Comparison of ENCODE assay signal across 30 cellular contexts in the genomic region with DNA sequence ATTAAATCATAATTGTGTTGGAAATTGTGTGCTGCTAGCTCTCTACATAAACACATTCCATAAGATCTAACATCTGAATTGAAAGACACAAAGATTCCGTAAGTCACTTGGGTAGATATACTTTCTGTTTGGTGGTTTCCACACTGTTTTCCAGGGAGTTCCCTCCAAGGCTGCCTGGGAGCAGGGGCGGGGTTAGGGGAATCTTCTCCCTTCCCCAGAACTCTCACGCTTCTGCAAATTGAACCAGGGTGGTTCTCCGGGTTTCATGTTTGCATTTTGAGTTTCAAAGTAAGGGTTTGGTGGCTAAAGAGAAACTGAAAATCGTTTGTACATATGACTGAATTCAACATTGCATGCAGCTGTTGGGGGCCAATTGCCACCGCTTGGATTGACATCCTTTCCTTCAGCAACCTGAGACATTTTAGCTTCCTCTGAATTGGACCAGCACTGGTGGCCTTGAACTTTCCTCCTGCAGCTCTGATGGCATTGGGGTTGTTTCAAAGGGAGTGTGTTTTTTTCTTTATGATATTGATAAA.
DNase-seq lines count a peak whose midpoint lies in the region; ATAC-seq, FAIRE-seq and TF ChIP-seq lines count a peak whose summit lies in the region.
"Had no signal": no experiment of that assay in that cellular context is flagged by ENCODE, and none has a peak within 500 bp of the region (broad histone marks: within the 10 kb centered on the region; RNA-seq: fewer than 3 reads in every experiment).

No MANE protein-coding gene starts in this region.

- in situ Hi-C loops in GM12878 (cut with MboI) = no loop called here

- H3K79me2 ChIP-seq in GM12878 (ENCODE audit: control insufficient read depth, insufficient read depth, low read length) = no peaks in the 10 kb centered on the region

- no peaks in the 10 kb centered on the region for H3K27me3 Mint-ChIP-seq in T-helper 1 cell treated with Interleukin-12 subunit alpha and Interleukin-12 subunit beta and Interleukin-4 antibody, amounts not matched to agents 30 μg/mL and 1 μg/mL, for 36 hours (ENCODE audit: low read depth)
- H3K27me3 Mint-ChIP-seq: CD8-positive, alpha-beta memory T cell had no signal

- no peaks in the 10 kb centered on the region for H3K9me3 ChIP-seq in GM12878 (replicated peaks; ENCODE audit: control insufficient read depth, insufficient read depth, low read length)
- H3K9me3 ChIP-seq: BE2C had no signal

- SMC1A ChIA-PET in GM12878 (lab: Charles Lee; ENCODE audit: uncharacterized antibody, unreplicated experiment) = interaction anchor here (0.6 to 2.3 kb wide), 2 partner anchors 28 to 31 kb away, joined by 3 to 6 read pairs; no protein-coding TSS in a partner anchor

- H3K27me3 ChIP-seq in GM12878 (replicated peaks in 1 of 2; ENCODE audit: control insufficient read depth in 2 of 2, insufficient read depth in 2 of 2, low read length in 1 of 2) = no peaks in the 10 kb centered on the region
- H3K27me3 ChIP-seq: BE2C had no signal

- no peak overlapping the region for H3K4me2 ChIP-seq in GM12878 (ENCODE audit: control insufficient read depth, insufficient read depth)
- H3K4me2 ChIP-seq: KMS-11 had no signal

- H3K36me3 ChIP-seq in GM12878 (ENCODE audit: control insufficient read depth in 2 of 2, insufficient read depth in 2 of 2, low read length in 1 of 2) = no peaks in the 10 kb centered on the region
- H3K36me3 ChIP-seq: BE2C had no signal

- FAIRE-seq in GM12878 (lab: Jason Lieb, UNC) = no peak
- FAIRE-seq: GM19239 had no signal

- peak overlapping the region; percentile 15 for H3K27ac Mint-ChIP-seq in T-helper 1 cell treated with Interleukin-12 subunit alpha and Interleukin-12 subunit beta and Interleukin-4 antibody, amounts not matched to agents 30 μg/mL and 1 μg/mL, for 36 hours
- H3K27ac Mint-ChIP-seq: CD14-positive monocyte; CD8-positive, alpha-beta memory T cell; T-cell had no signal

- RAD21 ChIA-PET in GM12878 (lab: Charles Lee; ENCODE audit: unreplicated experiment) = no interaction called here

- no peak for TF ChIP-seq CTCF in GM12878 (IDR thresholded peaks at IDR 0.05 in 2 of 3, conservative IDR thresholded peaks at IDR 0.05 in 1 of 3; ENCODE audit: control insufficient read depth in 2 of 3, extremely low read depth in 1 of 3, insufficient read depth in 1 of 3, low read depth in 3 of 3, low read length in 3 of 3)

- CTCF ChIA-PET in GM12878 (lab: Yijun Ruan, JAX) = interaction anchor here (1.0 kb wide), 1 partner anchor 365 kb away, joined by 3 read pairs; no protein-coding TSS in a partner anchor

- no TSS peak for BruUV-seq in GM12878 (replicated peaks; lab: Mats Ljungman, UMichigan)

- ATAC-seq in GM21526 (IDR thresholded peaks at IDR 0.05; ENCODE audit: low FRiP score, unreplicated experiment) (peak; percentile 74), HG03521 (IDR thresholded peaks at IDR 0.05; ENCODE audit: unreplicated experiment) (peak; percentile 45), GM12878 (peak; percentile 80), GM18498 (IDR thresholded peaks at IDR 0.05; ENCODE audit: unreplicated experiment) (no peak)
- ATAC-seq: T-cell had no signal

- no peak overlapping the region for H3K4me3 ChIP-seq in GM12878

- peaks cover 2% of the 10 kb centered on the region for H3K4me1 Mint-ChIP-seq in T-helper 1 cell treated with Interleukin-12 subunit alpha and Interleukin-12 subunit beta and Interleukin-4 antibody, amounts not matched to agents 30 μg/mL and 1 μg/mL, for 36 hours (ENCODE audit: low read depth)
- H3K4me1 Mint-ChIP-seq: CD14-positive monocyte; CD8-positive, alpha-beta memory T cell; IgD-negative memory B cell; T-cell had no signal

- H3K27ac ChIP-seq in GM12878 (ENCODE audit: control insufficient read depth, insufficient read depth) = no peak overlapping the region
- H3K27ac ChIP-seq: 22Rv1, HL-60, KMS-11, RWPE1 had no signal

- TF ChIP-seq EP300 in GM12878 (IDR thresholded peaks at IDR 0.05; ENCODE audit: borderline replicate concordance in 1 of 2, control insufficient read depth in 1 of 2, low read depth in 2 of 2, low read length in 2 of 2) = no peak

- no peak overlapping the region for H3K4me3 Mint-ChIP-seq in T-helper 1 cell treated with Interleukin-12 subunit alpha and Interleukin-12 subunit beta and Interleukin-4 antibody, amounts not matched to agents 30 μg/mL and 1 μg/mL, for 36 hours
- H3K4me3 Mint-ChIP-seq: CD14-positive monocyte; CD8-positive, alpha-beta memory T cell; IgD-negative memory B cell; T-cell had no signal

- DNase-seq in T-helper 1 cell = no peak
- DNase-seq in GM12878 (ENCODE audit: low read depth, low spot score) = no peak
- no peak for DNase-seq in effector CD8-positive, alpha-beta T cell (lab: John Stamatoyannopoulos, UW)
- DNase-seq in activated effector memory CD4-positive, alpha-beta T cell treated with anti-CD3 and anti-CD28 coated beads, Interleukin-2, amount 50 U/mL, for 16 hours = no peak
- DNase-seq: BE2C; Calu3; CD8-positive, alpha-beta memory T cell; DMS79 treated with DMSO at 0.1 percent for 48 hours; GF-D8; H7; NCI-H1105; NCI-H1436 treated with DMSO at 0.1 percent for 48 hours; NCI-H1930; NCI-H2107; NCI-H446 treated with DMSO at 0.1 percent for 48 hours; NCI-H526; NCI-H82; SHP77; T-cell had no signal

- H3K9me3 Mint-ChIP-seq in T-helper 1 cell treated with Interleukin-12 subunit alpha and Interleukin-12 subunit beta and Interleukin-4 antibody, amounts not matched to agents 30 μg/mL and 1 μg/mL, for 36 hours = no peaks in the 10 kb centered on the region
- H3K9me3 Mint-ChIP-seq: CD14-positive monocyte, T-cell had no signal

- H2AFZ ChIP-seq in GM12878 (ENCODE audit: control insufficient read depth, low read depth, low read length) = no peak overlapping the region

- no peaks in the 10 kb centered on the region for H3K4me1 ChIP-seq in GM12878 (ENCODE audit: control insufficient read depth, insufficient read depth, low read length)

- no peaks in the 10 kb centered on the region for H3K36me3 Mint-ChIP-seq in T-helper 1 cell treated with Interleukin-12 subunit alpha and Interleukin-12 subunit beta and Interleukin-4 antibody, amounts not matched to agents 30 μg/mL and 1 μg/mL, for 36 hours (ENCODE audit: low read depth)
- H3K36me3 Mint-ChIP-seq: CD14-positive monocyte; CD8-positive, alpha-beta memory T cell; IgD-negative memory B cell; T-cell had no signal

- WGBS in GM12878 (ENCODE audit: insufficient coverage, insufficient replicate concordance, low lambda C conversion rate, missing lambda C conversion rate) = 35% methylated on average over 6 of the region's 6 CpGs

- no peak for TF ChIP-seq POLR2A in GM12878 (IDR thresholded peaks at IDR 0.05; ENCODE audit: low read depth, low read length)

- intact Hi-C loops in GM12878 (cut with micrococcal nuclease; ENCODE audit: unreplicated experiment) = no loop called here

- TF ChIP-seq RAD21 in GM12878 (IDR thresholded peaks at IDR 0.05; ENCODE audit: insufficient read depth, low read depth, low read length) = no peak

- no peak overlapping the region for H3K9ac ChIP-seq in GM12878 (ENCODE audit: control insufficient read depth, insufficient read depth, low read length)
- H3K9ac ChIP-seq: KMS-11 had no signal

- POLR2A ChIA-PET in GM12878 (lab: Charles Lee) = no interaction called here

- no peaks in the 10 kb centered on the region for H4K20me1 ChIP-seq in GM12878 (ENCODE audit: control insufficient read depth, insufficient read depth)

TF ChIP-seq in GM12878, 131 proteins besides CTCF, POLR2A, EP300 and RAD21:
- TF ChIP-seq IKZF1 (conservative IDR thresholded peaks at IDR 0.05) = 0 out of 2 replicates have a peak, but pooled peaks have one; percentile 23
- no peak for TF ChIP-seq SMARCA5 (IDR thresholded peaks at IDR 0.05)
